Comparison of ENCODE assay signal across 8 cellular contexts in the genomic region with DNA sequence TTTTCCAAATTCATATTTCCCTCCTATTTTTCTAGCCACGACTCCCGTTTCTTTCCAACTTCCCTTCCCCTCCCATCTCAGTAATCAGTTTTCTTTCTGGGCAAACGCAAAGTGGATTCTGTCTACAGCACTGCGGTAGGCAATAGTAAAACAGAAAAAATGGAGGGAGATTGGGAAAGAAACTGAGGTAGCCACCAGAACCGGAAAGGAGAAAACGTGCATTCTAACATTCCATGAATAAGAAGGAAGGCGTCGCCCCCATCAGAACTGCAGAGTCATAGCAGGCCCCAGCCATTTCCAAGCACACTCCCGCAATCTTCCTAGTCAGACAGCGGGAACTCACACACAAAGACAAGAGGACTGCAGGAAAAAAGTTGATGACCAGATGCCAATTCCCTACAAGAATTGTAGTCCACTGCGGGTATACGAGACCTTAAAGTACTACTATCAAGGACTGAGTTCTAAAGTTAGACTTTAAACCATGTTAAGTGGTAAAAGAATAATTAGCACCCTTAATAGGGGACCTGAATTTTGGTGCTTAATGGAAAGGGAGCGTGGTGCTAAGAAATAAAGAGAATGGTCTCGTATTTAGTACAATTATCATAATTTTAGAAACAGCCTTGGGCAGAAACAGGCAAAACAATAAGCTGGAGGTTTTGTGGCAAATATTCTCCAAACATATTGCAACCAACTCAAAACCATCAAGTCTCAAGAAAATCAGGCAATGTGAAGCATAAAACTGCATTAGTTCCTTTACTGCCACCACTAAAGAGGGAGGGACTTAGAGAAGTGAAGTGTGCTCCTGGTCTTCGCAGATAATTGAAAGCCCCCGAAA. TPM values are rescaled to one million over a fixed set of nuclear protein-coding genes. Genes with fewer than 3 reads are reported as not detected.
A peak's percentile ranks its signal among the peaks of the same experiment; 100 is the strongest.
DNase-seq lines count a peak whose midpoint lies in the region; ATAC-seq lines count a peak whose summit lies in the region.

No MANE protein-coding gene starts in this region.

- H3K9me3 Mint-ChIP-seq in stimulated activated naive CD8-positive, alpha-beta T cell treated with anti-CD3 and anti-CD28 coated beads, Interleukin-15, Interleukin-2, amounts not matched to agents 100 ng/mL and 50 ng/mL, for 24 hours: no peaks in the 10 kb centered on the region

- peak overlapping the region; percentile 85 for H3K4me3 Mint-ChIP-seq in stimulated activated naive CD8-positive, alpha-beta T cell treated with anti-CD3 and anti-CD28 coated beads, Interleukin-15, Interleukin-2, amounts not matched to agents 100 ng/mL and 50 ng/mL, for 24 hours

- peak overlapping the region; percentile 99 for H3K27ac ChIP-seq in trophoblast cell (ENCODE audit: low read depth, low read length)

- no peak overlapping the region for H2AFZ ChIP-seq in trophoblast cell (ENCODE audit: insufficient read depth, low read length, poor library complexity)

- no peak overlapping the region for H3K23ac ChIP-seq in trophoblast cell (ENCODE audit: low read length)

- H3K27me3 ChIP-seq in trophoblast cell (ENCODE audit: insufficient read depth, low read length): no peaks in the 10 kb centered on the region

- H3K27me3 Mint-ChIP-seq in stimulated activated naive CD8-positive, alpha-beta T cell treated with anti-CD3 and anti-CD28 coated beads, Interleukin-15, Interleukin-2, amounts not matched to agents 100 ng/mL and 50 ng/mL, for 24 hours: peaks cover 34% of the 10 kb centered on the region

- no peak for DNase-seq in stimulated activated naive CD8-positive, alpha-beta T cell treated with anti-CD3 and anti-CD28 coated beads, Interleukin-15, Interleukin-2, amounts not matched to agents 100 U/mL and 50 U/mL, for 24 hours
- DNase-seq in NCI-H2196 treated with DMSO at 0.1 percent for 48 hours (lab: John Stamatoyannopoulos, UW; ENCODE audit: unreplicated experiment): peak; percentile 44
- peak; percentile 87 for DNase-seq in amniotic epithelial cell (ENCODE audit: low read depth)
- DNase-seq in left cardiac atrium: peak; percentile 45
- DNase-seq in trophoblast cell: peak; percentile 61 to 70

- WGBS in trophoblast cell (ENCODE audit: extremely low coverage, insufficient coverage, insufficient read length): no CpG with 5 or more reads among the region's 16 CpGs

- H3K4me1 Mint-ChIP-seq in stimulated activated naive CD8-positive, alpha-beta T cell treated with anti-CD3 and anti-CD28 coated beads, Interleukin-15, Interleukin-2, amounts not matched to agents 100 ng/mL and 50 ng/mL, for 24 hours (ENCODE audit: low read depth): peaks cover 17% of the 10 kb centered on the region

- no peak overlapping the region for H4K8ac ChIP-seq in trophoblast cell (ENCODE audit: low read depth, low read length)

- no peak overlapping the region for H2BK120ac ChIP-seq in trophoblast cell (ENCODE audit: insufficient read depth, low read length, poor library complexity)

- H2AK5ac ChIP-seq in trophoblast cell (ENCODE audit: low read length): no peak overlapping the region

- no peaks in the 10 kb centered on the region for H3K4me1 ChIP-seq in trophoblast cell (ENCODE audit: control insufficient read depth in 1 of 2, insufficient read depth in 2 of 2, low read length in 2 of 2)

- peak overlapping the region; percentile 79 for H3K9ac ChIP-seq in trophoblast cell (ENCODE audit: low read length)

- H2BK5ac ChIP-seq in trophoblast cell (ENCODE audit: low read depth, low read length, poor library complexity): peak overlapping the region; percentile 98

- H3K4me3 ChIP-seq in trophoblast cell (ENCODE audit: low read depth, low read length): peak overlapping the region; percentile 56

- no peak overlapping the region for H2BK12ac ChIP-seq in trophoblast cell (ENCODE audit: low read length)

- peaks cover 19% of the 10 kb centered on the region for H3K79me2 ChIP-seq in trophoblast cell (ENCODE audit: control insufficient read depth, insufficient read depth, low read length, poor library complexity)

- H3K36me3 Mint-ChIP-seq in stimulated activated naive CD8-positive, alpha-beta T cell treated with anti-CD3 and anti-CD28 coated beads, Interleukin-15, Interleukin-2, amounts not matched to agents 100 ng/mL and 50 ng/mL, for 24 hours (ENCODE audit: low read depth): no peaks in the 10 kb centered on the region

- ATAC-seq in stimulated activated naive CD8-positive, alpha-beta T cell treated with anti-CD3 and anti-CD28 coated beads, Interleukin-15, Interleukin-2, amounts not matched to agents 100 U/mL and 50 U/mL, for 24 hours: no peak
- peak in 1 of 2 donors; percentile 50 for ATAC-seq in left cardiac atrium
- no peak for ATAC-seq in HG02970 (IDR thresholded peaks at IDR 0.05; ENCODE audit: low FRiP score, unreplicated experiment)
- ATAC-seq in GM18909 (IDR thresholded peaks at IDR 0.05; ENCODE audit: poor library complexity, unreplicated experiment): no peak

- H3K36me3 ChIP-seq in trophoblast cell (ENCODE audit: control insufficient read depth in 1 of 2, insufficient read depth in 2 of 2, low read length in 2 of 2): peaks cover 0 to 13% of the 10 kb centered on the region in 2 experiments

- H4K12ac ChIP-seq in trophoblast cell (ENCODE audit: low read depth, low read length): no peak overlapping the region

- peak overlapping the region; percentile 75 for H3K4me2 ChIP-seq in trophoblast cell (ENCODE audit: low read length)

- H3K4ac ChIP-seq in trophoblast cell (ENCODE audit: low read depth, low read length): peak overlapping the region; percentile 57

- intact Hi-C loops in left cardiac atrium (cut with DNase I): loop anchor here (5.0 to 10.0 kb wide), 4 partner anchors 198 to 525 kb away; no protein-coding TSS in a partner anchor

- H4K91ac ChIP-seq in trophoblast cell (ENCODE audit: low read depth, low read length): no peak overlapping the region

- no peaks in the 10 kb centered on the region for H3K9me3 ChIP-seq in trophoblast cell (ENCODE audit: insufficient read depth, low read depth, low read length)

- no peak overlapping the region for H3K14ac ChIP-seq in trophoblast cell (ENCODE audit: low read length)

- H3K79me1 ChIP-seq in trophoblast cell (ENCODE audit: low read length): peaks cover 22% of the 10 kb centered on the region

- H3K27ac Mint-ChIP-seq in stimulated activated naive CD8-positive, alpha-beta T cell treated with anti-CD3 and anti-CD28 coated beads, Interleukin-15, Interleukin-2, amounts not matched to agents 100 ng/mL and 50 ng/mL, for 24 hours: peak overlapping the region; percentile 71

- H3K18ac ChIP-seq in trophoblast cell (ENCODE audit: low read length): no peak overlapping the region

RNA-seq across cellular contexts. Expression of a gene that starts 1.4 kb away (rescaled TPM):
- 10 to 100 TPM; 45.7 to 49.2 TPM for total RNA-seq in left cardiac atrium
- polyA plus RNA-seq in trophoblast cell (2013): 257 and 265 TPM in 2 replicates
